In genomic region chr17:30906101-30906911, GRCh38 we compare ENCODE assay signal across 1 cellular context.
TF ChIP-seq lines count a peak whose summit lies in the region.

A gene with protein sequence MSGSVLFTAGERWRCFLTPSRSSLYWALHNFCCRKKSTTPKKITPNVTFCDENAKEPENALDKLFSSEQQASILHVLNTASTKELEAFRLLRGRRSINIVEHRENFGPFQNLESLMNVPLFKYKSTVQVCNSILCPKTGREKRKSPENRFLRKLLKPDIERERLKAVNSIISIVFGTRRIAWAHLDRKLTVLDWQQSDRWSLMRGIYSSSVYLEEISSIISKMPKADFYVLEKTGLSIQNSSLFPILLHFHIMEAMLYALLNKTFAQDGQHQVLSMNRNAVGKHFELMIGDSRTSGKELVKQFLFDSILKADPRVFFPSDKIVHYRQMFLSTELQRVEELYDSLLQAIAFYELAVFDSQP (minus strand): TSS chr17:30906238. CDS start chr17:30906198, 40 bp downstream.

TF ChIP-seq in K562, 482 proteins besides CTCF, POLR2A, EP300 and RAD21 (continued from another document and continues in another):
- TF ChIP-seq, protein P1, sequence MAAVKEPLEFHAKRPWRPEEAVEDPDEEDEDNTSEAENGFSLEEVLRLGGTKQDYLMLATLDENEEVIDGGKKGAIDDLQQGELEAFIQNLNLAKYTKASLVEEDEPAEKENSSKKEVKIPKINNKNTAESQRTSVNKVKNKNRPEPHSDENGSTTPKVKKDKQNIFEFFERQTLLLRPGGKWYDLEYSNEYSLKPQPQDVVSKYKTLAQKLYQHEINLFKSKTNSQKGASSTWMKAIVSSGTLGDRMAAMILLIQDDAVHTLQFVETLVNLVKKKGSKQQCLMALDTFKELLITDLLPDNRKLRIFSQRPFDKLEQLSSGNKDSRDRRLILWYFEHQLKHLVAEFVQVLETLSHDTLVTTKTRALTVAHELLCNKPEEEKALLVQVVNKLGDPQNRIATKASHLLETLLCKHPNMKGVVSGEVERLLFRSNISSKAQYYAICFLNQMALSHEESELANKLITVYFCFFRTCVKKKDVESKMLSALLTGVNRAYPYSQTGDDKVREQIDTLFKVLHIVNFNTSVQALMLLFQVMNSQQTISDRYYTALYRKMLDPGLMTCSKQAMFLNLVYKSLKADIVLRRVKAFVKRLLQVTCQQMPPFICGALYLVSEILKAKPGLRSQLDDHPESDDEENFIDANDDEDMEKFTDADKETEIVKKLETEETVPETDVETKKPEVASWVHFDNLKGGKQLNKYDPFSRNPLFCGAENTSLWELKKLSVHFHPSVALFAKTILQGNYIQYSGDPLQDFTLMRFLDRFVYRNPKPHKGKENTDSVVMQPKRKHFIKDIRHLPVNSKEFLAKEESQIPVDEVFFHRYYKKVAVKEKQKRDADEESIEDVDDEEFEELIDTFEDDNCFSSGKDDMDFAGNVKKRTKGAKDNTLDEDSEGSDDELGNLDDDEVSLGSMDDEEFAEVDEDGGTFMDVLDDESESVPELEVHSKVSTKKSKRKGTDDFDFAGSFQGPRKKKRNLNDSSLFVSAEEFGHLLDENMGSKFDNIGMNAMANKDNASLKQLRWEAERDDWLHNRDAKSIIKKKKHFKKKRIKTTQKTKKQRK (IDR thresholded peaks at IDR 0.05; ENCODE audit: borderline replicate concordance, low read depth, low read length): no peak
- TF ChIP-seq ZNF507 (tag; conservative IDR thresholded peaks at IDR 0.05) (no peak), RNF2 (IDR thresholded peaks at IDR 0.05) (peak; percentile 91), AFF1 (IDR thresholded peaks at IDR 0.05; ENCODE audit: low read depth in 1 of 2, partially characterized antibody in 2 of 2) (peak in 1 of 2 experiments; percentile 78), TGIF2 (CRISPR knock-in tag; IDR thresholded peaks at IDR 0.05) (no peak), CHCHD3 (CRISPR knock-in tag; IDR thresholded peaks at IDR 0.05) (no peak), FOXK2 (conservative IDR thresholded peaks at IDR 0.05 in 1 of 2, IDR thresholded peaks at IDR 0.05 in 1 of 2; ENCODE audit: low read depth in 2 of 2) (peak; percentile 85 to 87), SRSF9 (IDR thresholded peaks at IDR 0.05; ENCODE audit: borderline replicate concordance, low read depth, low read length) (no peak), RCOR1 (IDR thresholded peaks at IDR 0.05; ENCODE audit: borderline replicate concordance in 1 of 2, low read depth in 2 of 2, low read length in 2 of 2) (peak in 1 of 2 experiments; percentile 83; a peak in 3 of 4 replicates), RBM25 (IDR thresholded peaks at IDR 0.05; ENCODE audit: low read depth, low read length, severe bottlenecking) (no peak), DPF2 (IDR thresholded peaks at IDR 0.05) (no peak), BRD9 (IDR thresholded peaks at IDR 0.05; ENCODE audit: low read depth, partially characterized antibody) (peak; percentile 41), ZNF551 (CRISPR knock-in tag; IDR thresholded peaks at IDR 0.05) (no peak), JUNB (CRISPR knock-in tag; conservative IDR thresholded peaks at IDR 0.05) (no peak), ETV6 (IDR thresholded peaks at IDR 0.05; ENCODE audit: borderline replicate concordance in 1 of 2, low read depth in 2 of 2, low read length in 1 of 2) (peak in 1 of 2 experiments; percentile 58; a peak in 1 of 4 replicates), ETV6 (CRISPR knock-in tag; IDR thresholded peaks at IDR 0.05; ENCODE audit: borderline replicate concordance) (no peak), ZNF263 (CRISPR knock-in tag; IDR thresholded peaks at IDR 0.05; ENCODE audit: borderline replicate concordance) (no peak; the same call in 1 of the 2 replicates), ZFP30 (CRISPR knock-in tag; IDR thresholded peaks at IDR 0.05; ENCODE audit: borderline replicate concordance) (no peak), ZNF175 (CRISPR knock-in tag; IDR thresholded peaks at IDR 0.05; ENCODE audit: low read depth) (no peak), SNIP1 (IDR thresholded peaks at IDR 0.05; ENCODE audit: low read depth) (no peak), PRMT5 (CRISPR knock-in tag; IDR thresholded peaks at IDR 0.05) (0 out of 2 replicates have a peak, but pooled peaks have one; percentile 9), ILF3 (IDR thresholded peaks at IDR 0.05; ENCODE audit: borderline replicate concordance) (no peak), BHLHE40 (IDR thresholded peaks at IDR 0.05; ENCODE audit: low read length) (peak; percentile 52; the same call in 1 of the 2 replicates), ZNF24 (IDR thresholded peaks at IDR 0.05) (peak; percentile 87), SMARCB1 (IDR thresholded peaks at IDR 0.05; ENCODE audit: insufficient read length, low read depth) (no peak), ZNF311 (CRISPR knock-in tag; IDR thresholded peaks at IDR 0.05) (no peak), PHF21A (IDR thresholded peaks at IDR 0.05; ENCODE audit: borderline replicate concordance, low read depth) (peak; percentile 48; the same call in 1 of the 2 replicates), ZNF174 (CRISPR knock-in tag; IDR thresholded peaks at IDR 0.05) (no peak), NCOA2 (IDR thresholded peaks at IDR 0.05; ENCODE audit: partially characterized antibody in 2 of 2) (no peak), NBN (IDR thresholded peaks at IDR 0.05; ENCODE audit: low read depth) (peak; percentile 81), GTF2A2 (tag; IDR thresholded peaks at IDR 0.05) (peak; percentile 79), RBFOX2 (IDR thresholded peaks at IDR 0.05; ENCODE audit: low read depth, low read length) (peak; percentile 94), E2F3 (CRISPR knock-in tag; IDR thresholded peaks at IDR 0.05) (0 out of 2 replicates have a peak, but pooled peaks have one; percentile 47), ELF2 (CRISPR knock-in tag; IDR thresholded peaks at IDR 0.05) (peak; percentile 78), CSDE1 (IDR thresholded peaks at IDR 0.05) (0 out of 4 replicates have a peak, but pooled peaks of 1 of the 2 experiments have one; percentile 17), ZNF324 (CRISPR knock-in tag; IDR thresholded peaks at IDR 0.05) (no peak), ESRRA (IDR thresholded peaks at IDR 0.05; ENCODE audit: borderline replicate concordance, low read depth) (peak; percentile 83), ELF1 (tag; IDR thresholded peaks at IDR 0.05) (peak; percentile 69), ZNF707 (CRISPR knock-in tag; conservative IDR thresholded peaks at IDR 0.05) (no peak), MYBL2 (IDR thresholded peaks at IDR 0.05; ENCODE audit: low read depth) (no peak), MYBL2 (CRISPR knock-in tag; IDR thresholded peaks at IDR 0.05; ENCODE audit: borderline replicate concordance) (no peak), NR4A1 (CRISPR knock-in tag; IDR thresholded peaks at IDR 0.05) (no peak), NR4A1 (tag; IDR thresholded peaks at IDR 0.05) (no peak), MCM7 (IDR thresholded peaks at IDR 0.05) (no peak)
- TF ChIP-seq, protein P2, sequence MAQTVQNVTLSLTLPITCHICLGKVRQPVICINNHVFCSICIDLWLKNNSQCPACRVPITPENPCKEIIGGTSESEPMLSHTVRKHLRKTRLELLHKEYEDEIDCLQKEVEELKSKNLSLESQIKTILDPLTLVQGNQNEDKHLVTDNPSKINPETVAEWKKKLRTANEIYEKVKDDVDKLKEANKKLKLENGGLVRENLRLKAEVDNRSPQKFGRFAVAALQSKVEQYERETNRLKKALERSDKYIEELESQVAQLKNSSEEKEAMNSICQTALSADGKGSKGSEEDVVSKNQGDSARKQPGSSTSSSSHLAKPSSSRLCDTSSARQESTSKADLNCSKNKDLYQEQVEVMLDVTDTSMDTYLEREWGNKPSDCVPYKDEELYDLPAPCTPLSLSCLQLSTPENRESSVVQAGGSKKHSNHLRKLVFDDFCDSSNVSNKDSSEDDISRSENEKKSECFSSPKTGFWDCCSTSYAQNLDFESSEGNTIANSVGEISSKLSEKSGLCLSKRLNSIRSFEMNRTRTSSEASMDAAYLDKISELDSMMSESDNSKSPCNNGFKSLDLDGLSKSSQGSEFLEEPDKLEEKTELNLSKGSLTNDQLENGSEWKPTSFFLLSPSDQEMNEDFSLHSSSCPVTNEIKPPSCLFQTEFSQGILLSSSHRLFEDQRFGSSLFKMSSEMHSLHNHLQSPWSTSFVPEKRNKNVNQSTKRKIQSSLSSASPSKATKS (CRISPR knock-in tag; IDR thresholded peaks at IDR 0.05): no peak
- TF ChIP-seq, protein P3, sequence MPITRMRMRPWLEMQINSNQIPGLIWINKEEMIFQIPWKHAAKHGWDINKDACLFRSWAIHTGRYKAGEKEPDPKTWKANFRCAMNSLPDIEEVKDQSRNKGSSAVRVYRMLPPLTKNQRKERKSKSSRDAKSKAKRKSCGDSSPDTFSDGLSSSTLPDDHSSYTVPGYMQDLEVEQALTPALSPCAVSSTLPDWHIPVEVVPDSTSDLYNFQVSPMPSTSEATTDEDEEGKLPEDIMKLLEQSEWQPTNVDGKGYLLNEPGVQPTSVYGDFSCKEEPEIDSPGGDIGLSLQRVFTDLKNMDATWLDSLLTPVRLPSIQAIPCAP (CRISPR knock-in tag; IDR thresholded peaks at IDR 0.05; ENCODE audit: borderline replicate concordance): no peak
- TF ChIP-seq, protein P4, sequence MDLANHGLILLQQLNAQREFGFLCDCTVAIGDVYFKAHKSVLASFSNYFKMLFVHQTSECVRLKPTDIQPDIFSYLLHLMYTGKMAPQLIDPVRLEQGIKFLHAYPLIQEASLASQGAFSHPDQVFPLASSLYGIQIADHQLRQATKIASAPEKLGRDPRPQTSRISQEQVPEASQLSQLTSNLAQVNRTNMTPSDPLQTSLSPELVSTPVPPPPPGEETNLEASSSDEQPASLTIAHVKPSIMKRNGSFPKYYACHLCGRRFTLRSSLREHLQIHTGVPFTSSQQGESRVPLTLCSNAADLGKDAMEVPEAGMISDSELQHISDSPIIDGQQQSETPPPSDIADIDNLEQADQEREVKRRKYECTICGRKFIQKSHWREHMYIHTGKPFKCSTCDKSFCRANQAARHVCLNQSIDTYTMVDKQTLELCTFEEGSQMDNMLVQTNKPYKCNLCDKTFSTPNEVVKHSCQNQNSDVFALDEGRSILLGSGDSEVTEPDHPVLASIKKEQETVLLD (IDR thresholded peaks at IDR 0.05): no peak; the same call in 1 of the 2 replicates
- TF ChIP-seq, protein P5, sequence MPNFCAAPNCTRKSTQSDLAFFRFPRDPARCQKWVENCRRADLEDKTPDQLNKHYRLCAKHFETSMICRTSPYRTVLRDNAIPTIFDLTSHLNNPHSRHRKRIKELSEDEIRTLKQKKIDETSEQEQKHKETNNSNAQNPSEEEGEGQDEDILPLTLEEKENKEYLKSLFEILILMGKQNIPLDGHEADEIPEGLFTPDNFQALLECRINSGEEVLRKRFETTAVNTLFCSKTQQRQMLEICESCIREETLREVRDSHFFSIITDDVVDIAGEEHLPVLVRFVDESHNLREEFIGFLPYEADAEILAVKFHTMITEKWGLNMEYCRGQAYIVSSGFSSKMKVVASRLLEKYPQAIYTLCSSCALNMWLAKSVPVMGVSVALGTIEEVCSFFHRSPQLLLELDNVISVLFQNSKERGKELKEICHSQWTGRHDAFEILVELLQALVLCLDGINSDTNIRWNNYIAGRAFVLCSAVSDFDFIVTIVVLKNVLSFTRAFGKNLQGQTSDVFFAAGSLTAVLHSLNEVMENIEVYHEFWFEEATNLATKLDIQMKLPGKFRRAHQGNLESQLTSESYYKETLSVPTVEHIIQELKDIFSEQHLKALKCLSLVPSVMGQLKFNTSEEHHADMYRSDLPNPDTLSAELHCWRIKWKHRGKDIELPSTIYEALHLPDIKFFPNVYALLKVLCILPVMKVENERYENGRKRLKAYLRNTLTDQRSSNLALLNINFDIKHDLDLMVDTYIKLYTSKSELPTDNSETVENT (CRISPR knock-in tag; IDR thresholded peaks at IDR 0.05): peak; percentile 55; the same call in 1 of the 2 replicates
- TF ChIP-seq, protein P6, sequence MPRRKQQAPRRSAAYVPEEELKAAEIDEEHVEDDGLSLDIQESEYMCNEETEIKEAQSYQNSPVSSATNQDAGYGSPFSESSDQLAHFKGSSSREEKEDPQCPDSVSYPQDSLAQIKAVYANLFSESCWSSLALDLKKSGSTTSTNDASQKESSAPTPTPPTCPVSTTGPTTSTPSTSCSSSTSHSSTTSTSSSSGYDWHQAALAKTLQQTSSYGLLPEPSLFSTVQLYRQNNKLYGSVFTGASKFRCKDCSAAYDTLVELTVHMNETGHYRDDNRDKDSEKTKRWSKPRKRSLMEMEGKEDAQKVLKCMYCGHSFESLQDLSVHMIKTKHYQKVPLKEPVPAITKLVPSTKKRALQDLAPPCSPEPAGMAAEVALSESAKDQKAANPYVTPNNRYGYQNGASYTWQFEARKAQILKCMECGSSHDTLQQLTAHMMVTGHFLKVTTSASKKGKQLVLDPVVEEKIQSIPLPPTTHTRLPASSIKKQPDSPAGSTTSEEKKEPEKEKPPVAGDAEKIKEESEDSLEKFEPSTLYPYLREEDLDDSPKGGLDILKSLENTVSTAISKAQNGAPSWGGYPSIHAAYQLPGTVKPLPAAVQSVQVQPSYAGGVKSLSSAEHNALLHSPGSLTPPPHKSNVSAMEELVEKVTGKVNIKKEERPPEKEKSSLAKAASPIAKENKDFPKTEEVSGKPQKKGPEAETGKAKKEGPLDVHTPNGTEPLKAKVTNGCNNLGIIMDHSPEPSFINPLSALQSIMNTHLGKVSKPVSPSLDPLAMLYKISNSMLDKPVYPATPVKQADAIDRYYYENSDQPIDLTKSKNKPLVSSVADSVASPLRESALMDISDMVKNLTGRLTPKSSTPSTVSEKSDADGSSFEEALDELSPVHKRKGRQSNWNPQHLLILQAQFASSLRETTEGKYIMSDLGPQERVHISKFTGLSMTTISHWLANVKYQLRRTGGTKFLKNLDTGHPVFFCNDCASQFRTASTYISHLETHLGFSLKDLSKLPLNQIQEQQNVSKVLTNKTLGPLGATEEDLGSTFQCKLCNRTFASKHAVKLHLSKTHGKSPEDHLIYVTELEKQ (CRISPR knock-in tag; IDR thresholded peaks at IDR 0.05): no peak
